Comparison of ENCODE assay signal across 1 cellular context in genomic region chr5:177142029-177142681, GRCh38.
TF ChIP-seq lines count a peak whose summit lies in the region.

No MANE protein-coding gene starts in this region.

TF ChIP-seq in GM12878, 131 proteins besides CTCF, POLR2A, EP300 and RAD21:
- TF ChIP-seq ZBTB33 (IDR thresholded peaks at IDR 0.05) = no peak
- no peak for TF ChIP-seq SMC3 (IDR thresholded peaks at IDR 0.05; ENCODE audit: borderline replicate concordance, low read length)
- no peak for TF ChIP-seq BCLAF1 (IDR thresholded peaks at IDR 0.05)
- TF ChIP-seq TCF7 (IDR thresholded peaks at IDR 0.05; ENCODE audit: borderline replicate concordance) = no peak
- peak; percentile 71 for TF ChIP-seq ATF7 (IDR thresholded peaks at IDR 0.05; ENCODE audit: low read depth)
- TF ChIP-seq RAD51 (IDR thresholded peaks at IDR 0.05) = no peak
- no peak for TF ChIP-seq ZNF24 (IDR thresholded peaks at IDR 0.05)
- TF ChIP-seq HDGF (IDR thresholded peaks at IDR 0.05) = no peak
- 0 out of 2 replicates have a peak, but pooled peaks have one; percentile 14 for TF ChIP-seq PKNOX1 (IDR thresholded peaks at IDR 0.05)
- no peak for TF ChIP-seq KLF5 (IDR thresholded peaks at IDR 0.05; ENCODE audit: partially characterized antibody)
- no peak for TF ChIP-seq CEBPZ (IDR thresholded peaks at IDR 0.05; ENCODE audit: low read depth, low read length)
- no peak for TF ChIP-seq E4F1 (IDR thresholded peaks at IDR 0.05; ENCODE audit: borderline replicate concordance, partially characterized antibody)
- no peak for TF ChIP-seq BCL11A (IDR thresholded peaks at IDR 0.05; ENCODE audit: low read depth, low read length)
- no peak for TF ChIP-seq FOS (IDR thresholded peaks at IDR 0.05; ENCODE audit: borderline replicate concordance, extremely low read depth, insufficient read length)
- TF ChIP-seq RUNX3 (IDR thresholded peaks at IDR 0.05; ENCODE audit: low read length) = no peak
- TF ChIP-seq SREBF1 (IDR thresholded peaks at IDR 0.05; ENCODE audit: low read length) = no peak
- TF ChIP-seq CHD4 (IDR thresholded peaks at IDR 0.05) = no peak
- no peak for TF ChIP-seq RFX5 (IDR thresholded peaks at IDR 0.05; ENCODE audit: low read depth, low read length)
TF ChIP-seq in GM12878: peak in this region for 2.
